In genomic region chr10:69375307-69376151, GRCh38 we compare ENCODE assay signal across 8 cellular contexts. TPM values are rescaled to one million over a fixed set of nuclear protein-coding genes. Genes with fewer than 3 reads are reported as not detected.
DNase-seq lines count a peak whose midpoint lies in the region; ATAC-seq, FAIRE-seq and TF ChIP-seq lines count a peak whose summit lies in the region.

No MANE protein-coding gene starts in this region.

- ATAC-seq in A549: peak; percentile 64 to 77; a peak in 4 of 6 replicates

- TF ChIP-seq EP300 in A549 (IDR thresholded peaks at IDR 0.05): no peak

- H3K4me2 ChIP-seq in A549: no peak overlapping the region

- WGBS in A549 (ENCODE audit: missing lambda C conversion rate): 88% methylated on average over 19 of the region's 19 CpGs

- H3K27ac ChIP-seq in A549 (peak overlapping the region in 1 of 2 experiments; percentile 29; a peak in 1 of 6 replicates), epithelial cell of prostate (peak overlapping the region; percentile 45)

- no peak overlapping the region for H3K4me3 ChIP-seq in A549

- no peak for FAIRE-seq in A549 (lab: Jason Lieb, UNC)

- CTCF ChIA-PET in A549 (lab: Yijun Ruan, JAX): interaction anchor here (1.0 to 2.2 kb wide), 3 partner anchors 13 to 17 kb away, joined by 3 to 7 read pairs (median 5); no protein-coding TSS in a partner anchor
- CTCF ChIA-PET in HEK293T (lab: Yijun Ruan, JAX): interaction anchor here (0.6 kb wide), 1 partner anchor 351 kb away, joined by 4 read pairs; no protein-coding TSS in a partner anchor

- POLR2A ChIA-PET in A549 (lab: Yijun Ruan, JAX) (no interaction called here), HEK293T (lab: Yijun Ruan, JAX) (no interaction called here)

- TF ChIP-seq RAD21 in A549 (conservative IDR thresholded peaks at IDR 0.05 in 1 of 2, IDR thresholded peaks at IDR 0.05 in 1 of 2): no peak

- no peak for TF ChIP-seq POLR2A in A549 (IDR thresholded peaks at IDR 0.05; ENCODE audit: low read length)

- DNase-seq in A549 (ENCODE audit: low read depth in 1 of 2, low spot score in 1 of 2) (no peak), NCI-H2171 (lab: John Stamatoyannopoulos, UW) (peak; percentile 86), epithelial cell of prostate (ENCODE audit: low read depth, low spot score) (no peak), midbrain (lab: John Stamatoyannopoulos, UW) (peak; percentile 30), COLO668 (lab: John Stamatoyannopoulos, UW; ENCODE audit: unreplicated experiment) (no peak), HCEC 1CT (no peak), NOMO-1 treated with dmso at 0.1 percent for 144 hours (lab: John Stamatoyannopoulos, UW; ENCODE audit: unreplicated experiment) (no peak), HEK293T (ENCODE audit: extremely low spot score) (no peak)

- H3K9me3 ChIP-seq in A549: no peaks in the 10 kb centered on the region

- 0 out of 3 replicates have a peak, but pooled peaks cover 3% of the 10 kb centered on the region for H3K4me1 ChIP-seq in A549

- no peak for TF ChIP-seq CTCF in A549 (IDR thresholded peaks at IDR 0.05)

TF ChIP-seq in A549, 52 proteins besides CTCF, POLR2A, EP300 and RAD21:
- TF ChIP-seq KDM1A (IDR thresholded peaks at IDR 0.05; ENCODE audit: low read depth) (no peak), JUNB (IDR thresholded peaks at IDR 0.05) (no peak), NPAS2 (CRISPR knock-in tag; IDR thresholded peaks at IDR 0.05; ENCODE audit: borderline replicate concordance) (no peak), JUN (IDR thresholded peaks at IDR 0.05) (no peak), FOSL2 (IDR thresholded peaks at IDR 0.05) (no peak), FOSL2 (CRISPR knock-in tag; IDR thresholded peaks at IDR 0.05) (no peak)
TF ChIP-seq in A549: peak in this region for 0.

TF ChIP-seq in HEK293T, 16 proteins besides CTCF, POLR2A, EP300 and RAD21:
- TF ChIP-seq ELF4 (IDR thresholded peaks at IDR 0.05): no peak
- TF ChIP-seq HDGF (IDR thresholded peaks at IDR 0.05; ENCODE audit: borderline replicate concordance): no peak
- no peak for TF ChIP-seq FOXK2 (IDR thresholded peaks at IDR 0.05)
- no peak for TF ChIP-seq ZNF384 (IDR thresholded peaks at IDR 0.05)
- TF ChIP-seq BHLHE40 (IDR thresholded peaks at IDR 0.05; ENCODE audit: borderline replicate concordance): no peak
- TF ChIP-seq LEF1 (IDR thresholded peaks at IDR 0.05; ENCODE audit: borderline replicate concordance): no peak
- no peak for TF ChIP-seq ARNT (IDR thresholded peaks at IDR 0.05)
- no peak for TF ChIP-seq L3MBTL2 (conservative IDR thresholded peaks at IDR 0.05)
- TF ChIP-seq SUZ12 (IDR thresholded peaks at IDR 0.05): no peak
- TF ChIP-seq SP1 (IDR thresholded peaks at IDR 0.05): no peak
- no peak for TF ChIP-seq FOXA1 (IDR thresholded peaks at IDR 0.05)
- no peak for TF ChIP-seq FOXM1 (IDR thresholded peaks at IDR 0.05; ENCODE audit: borderline replicate concordance)
- no peak for TF ChIP-seq NFRKB (IDR thresholded peaks at IDR 0.05)
- TF ChIP-seq TARDBP (IDR thresholded peaks at IDR 0.05): no peak
- TF ChIP-seq PKNOX1 (IDR thresholded peaks at IDR 0.05): no peak
- no peak for TF ChIP-seq CTBP1 (IDR thresholded peaks at IDR 0.05; ENCODE audit: borderline replicate concordance)
TF ChIP-seq in HEK293T: peak in this region for 0.

RNA-seq across cellular contexts. Expression of gene TACR2, which starts 41.2 kb away (rescaled TPM):
- polyA plus RNA-seq in A549 (2011; rRNA removed) (0.16 and 0.24 TPM in 2 replicates), A549 (2017; fragmentation: RNase III; extraction: RNeasy Plus Mini Kit Qiagen cat#74134 plus additional on column Dnase treatment) (0.09 to 0.21 TPM (median 0.15 TPM) in 3 replicates)
- 0.17 and 0.21 TPM in 2 replicates for polyA plus RNA-seq in A549 (2012; cell fraction: cytosol; rRNA removed)
- polyA plus RNA-seq in A549 (2012; cell fraction: nucleus; rRNA removed): 0.06 and 0.16 TPM in 2 replicates
- 0.12 and 0.19 TPM in 2 replicates for polyA minus RNA-seq in A549 (2011; rRNA and poly(A)+ RNA removed)

Comparison
In these comparisons a context has a peak if more than half of its experiments do, and no peak if none do; other contexts are left out.
1. DNase-seq: peak in NCI-H2171 (single experiment) and midbrain (single experiment); none in A549 (0 of 2), epithelial cell of prostate (single experiment), COLO668 (single experiment), HCEC 1CT (single experiment), NOMO-1 treated with dmso at 0.1 percent for 144 hours (single experiment) and HEK293T (single experiment).